ENCODE assay signal across 8 cellular contexts in genomic region chr14:21070610-21071224, GRCh38. TPM values are rescaled to one million over a fixed set of nuclear protein-coding genes. Genes with fewer than 3 reads are reported as not detected.
DNase-seq lines count a peak whose midpoint lies in the region; ATAC-seq and TF ChIP-seq lines count a peak whose summit lies in the region.

No MANE protein-coding gene starts in this region.

- peaks cover 58 to 73% (median 68%) of the 10 kb centered on the region in 5 donors for H3K27me3 Mint-ChIP-seq in naive thymus-derived CD4-positive, alpha-beta T cell

- H3K36me3 Mint-ChIP-seq in naive thymus-derived CD4-positive, alpha-beta T cell, result no peaks in the 10 kb centered on the region

- CTCF ChIA-PET in naive thymus-derived CD4-positive, alpha-beta T cell (lab: Charles Lee), result interaction anchor here (0.5 to 2.1 kb wide), 7 partner anchors 22 to 1866 kb away, joined by 3 to 15 read pairs (median 5); no protein-coding TSS in a partner anchor

- H3K4me1 Mint-ChIP-seq in naive thymus-derived CD4-positive, alpha-beta T cell, result peaks cover 23 to 40% (median 35%) of the 10 kb centered on the region in 7 donors

- peaks cover 21 to 29% of the 10 kb centered on the region in 2 donors for H3K4me1 ChIP-seq in naive thymus-derived CD4-positive, alpha-beta T cell (ENCODE audit: control insufficient read depth in 2 of 2, insufficient read depth in 2 of 2, low read length in 2 of 2)

- peak overlapping the region in 7 of 9 donors; percentile 21 to 76 (median 51) for H3K27ac Mint-ChIP-seq in naive thymus-derived CD4-positive, alpha-beta T cell

- peak overlapping the region; percentile 69 to 90 (median 82) for H3K4me3 Mint-ChIP-seq in naive thymus-derived CD4-positive, alpha-beta T cell

- TF ChIP-seq CTCF in WERI-Rb-1 (IDR thresholded peaks at IDR 0.05; ENCODE audit: low read depth, low read length) (no peak), fibroblast of mammary gland (conservative IDR thresholded peaks at IDR 0.05; ENCODE audit: control insufficient read depth, insufficient read depth, low read depth, low read length) (no peak)

- peak overlapping the region; percentile 74 for H3K4me3 ChIP-seq in WERI-Rb-1 (ENCODE audit: low read depth, low read length)
- H3K4me3 ChIP-seq in fibroblast of mammary gland (ENCODE audit: control insufficient read depth, low read depth, low read length), result peak overlapping the region; percentile 77
- H3K4me3 ChIP-seq in naive thymus-derived CD4-positive, alpha-beta T cell (ENCODE audit: low read length), result peak overlapping the region; percentile 43

- no peaks in the 10 kb centered on the region for H3K27me3 ChIP-seq in WERI-Rb-1 (ENCODE audit: insufficient read depth, low read depth, severe bottlenecking)
- peaks cover 20 to 36% of the 10 kb centered on the region in 2 donors for H3K27me3 ChIP-seq in naive thymus-derived CD4-positive, alpha-beta T cell (ENCODE audit: control insufficient read depth in 2 of 2, insufficient read depth in 2 of 2, low read length in 2 of 2)

- intact Hi-C loops in naive thymus-derived CD4-positive, alpha-beta T cell (cut with micrococcal nuclease), result loop anchor here in 1 of 2 donors (1.0 to 5.0 kb wide), 2 partner anchors 17 to 43 kb away; partner anchors contain the start of gene NDRG2

- peaks cover 0 to 1% (median 0%) of the 10 kb centered on the region in 11 donors for H3K9me3 Mint-ChIP-seq in naive thymus-derived CD4-positive, alpha-beta T cell

- POLR2A ChIA-PET in naive thymus-derived CD4-positive, alpha-beta T cell (lab: Charles Lee), result interaction anchor here (0.7 to 3.1 kb wide), 8 partner anchors 9 to 431 kb away, joined by 3 to 14 read pairs (median 4); partner anchors contain the start of gene TMEM253

- peak; percentile 33 for ATAC-seq in GM18511 (IDR thresholded peaks at IDR 0.05; ENCODE audit: unreplicated experiment)
- peak; percentile 28 for ATAC-seq in naive thymus-derived CD4-positive, alpha-beta T cell

- DNase-seq in C1 segment of cervical spinal cord (lab: John Stamatoyannopoulos, UW), result peak in 12 of 14 donors; percentile 39 to 78 (median 71)
- DNase-seq in HK-2 (ENCODE audit: unreplicated experiment), result peak; percentile 65
- DNase-seq in WERI-Rb-1, result peak; percentile 75
- peak; percentile 66 for DNase-seq in fibroblast of mammary gland (ENCODE audit: low read depth)
- DNase-seq in naive thymus-derived CD4-positive, alpha-beta T cell, result peak in 4 of 9 donors; percentile 26 to 29 (median 27)
- DNase-seq in NCI-H187 (lab: John Stamatoyannopoulos, UW), result no peak
- DNase-seq in NK-92 (lab: John Stamatoyannopoulos, UW; ENCODE audit: unreplicated experiment), result no peak

- H3K9me3 ChIP-seq in WERI-Rb-1 (ENCODE audit: severe bottlenecking), result no peaks in the 10 kb centered on the region
- H3K9me3 ChIP-seq in naive thymus-derived CD4-positive, alpha-beta T cell (ENCODE audit: control insufficient read depth in 2 of 3, low read length in 3 of 3), result no peaks in the 10 kb centered on the region

- H3K36me3 ChIP-seq in WERI-Rb-1, result peaks cover 13% of the 10 kb centered on the region
- H3K36me3 ChIP-seq in naive thymus-derived CD4-positive, alpha-beta T cell (ENCODE audit: control insufficient read depth in 2 of 3, insufficient read depth in 3 of 3, low read length in 3 of 3), result no peaks in the 10 kb centered on the region

- peak overlapping the region; percentile 83 for H3K27ac ChIP-seq in WERI-Rb-1
- no peak overlapping the region for H3K27ac ChIP-seq in naive thymus-derived CD4-positive, alpha-beta T cell (ENCODE audit: low read depth, low read length)

RNA-seq across cellular contexts. Expression of gene ARHGEF40, which starts 0.6 kb away (rescaled TPM):
- total RNA-seq in naive thymus-derived CD4-positive, alpha-beta T cell, result 10 to 100 TPM in 1 of 5 experiments, 1 to 10 TPM in 1, under 1 TPM in 2, not detected in 1; 0.65 to 40.5 (median 5.4) TPM
- polyA plus RNA-seq in naive thymus-derived CD4-positive, alpha-beta T cell, result under 1 TPM in 1 of 2 donors, not detected in 1; 0.11 TPM

RNA-seq across cellular contexts. Expression of gene RNASE8, which starts 13.1 kb away (rescaled TPM):
- total RNA-seq in naive thymus-derived CD4-positive, alpha-beta T cell, result not detected
- not detected for polyA plus RNA-seq in naive thymus-derived CD4-positive, alpha-beta T cell

RNA-seq across cellular contexts. Expression of gene ZNF219, which starts 27.7 kb away (rescaled TPM):
- 10 to 100 TPM in 2 of 5 experiments, 1 to 10 TPM in 3; 5.7 to 22.1 (median 9.1) TPM for total RNA-seq in naive thymus-derived CD4-positive, alpha-beta T cell
- 1 to 10 TPM; 2.3 to 2.8 TPM for polyA plus RNA-seq in naive thymus-derived CD4-positive, alpha-beta T cell

RNA-seq across cellular contexts. Expression of gene RNASE7, which starts 28.6 kb away (rescaled TPM):
- total RNA-seq in naive thymus-derived CD4-positive, alpha-beta T cell, result not detected
- polyA plus RNA-seq in naive thymus-derived CD4-positive, alpha-beta T cell, result not detected

RNA-seq across cellular contexts. Expression of gene TMEM253, which starts 30.1 kb away (rescaled TPM):
- total RNA-seq in naive thymus-derived CD4-positive, alpha-beta T cell, result under 1 TPM in 3 of 5 experiments, not detected in 2; 0.56 to 0.73 (median 0.70) TPM
- not detected for polyA plus RNA-seq in naive thymus-derived CD4-positive, alpha-beta T cell

Comparison
In these comparisons a context has a peak if more than half of its experiments do, and no peak if none do; other contexts are left out.
1. DNase-seq: peak in C1 segment of cervical spinal cord (12 of 14), HK-2 (single experiment), WERI-Rb-1 (single experiment) and fibroblast of mammary gland (single experiment); none in NCI-H187 (0 of 2) and NK-92 (single experiment).
2. Peak in every context shown above with its lines, with median percentiles within 50 percentile points of each other: H3K4me3 ChIP-seq.